16 cellular contexts compared by ENCODE assay signal in genomic region chr21:42321845-42322244, GRCh38. TPM values are rescaled to one million over a fixed set of nuclear protein-coding genes. Genes with fewer than 3 reads are reported as not detected.
DNase-seq lines count a peak whose midpoint lies in the region; ATAC-seq and TF ChIP-seq lines count a peak whose summit lies in the region.
"Had no signal": no experiment of that assay in that cellular context is flagged by ENCODE, and none has a peak within 500 bp of the region (broad histone marks: within the 10 kb centered on the region; RNA-seq: fewer than 3 reads in every experiment).

No MANE protein-coding gene starts in this region.

- H3K9me3 ChIP-seq in neuronal stem cell (replicated peaks in 1 of 2; ENCODE audit: control insufficient read depth in 2 of 2, insufficient read depth in 1 of 2, low read depth in 1 of 2, low read length in 2 of 2) (no peaks in the 10 kb centered on the region), ascending aorta (no peaks in the 10 kb centered on the region)

- no peak overlapping the region for H3K4me3 ChIP-seq in neuronal stem cell (ENCODE audit: low read length in 2 of 2)
- no peak overlapping the region for H3K4me3 ChIP-seq in ascending aorta
- H3K4me3 ChIP-seq: BLaER1 treated with 17β-estradiol and CSF1 and Interleukin-3, amounts not matched to agents 10 nM and 100 nM; GM23338 had no signal

- no peak overlapping the region for H2BK12ac ChIP-seq in neuronal stem cell (ENCODE audit: low read length)

- peak; percentile 45 for DNase-seq in activated effector memory CD4-positive, alpha-beta T cell treated with anti-CD3 and anti-CD28 coated beads, Interleukin-2, amount 50 U/mL, for 16 hours
- DNase-seq in activated effector memory CD4-positive, alpha-beta T cell treated with Interleukin-2 at 50 U/mL for 16 hours = no peak
- DNase-seq in neuronal stem cell (ENCODE audit: low spot score) (no peak), GM20000 (ENCODE audit: low spot score) (no peak), ascending aorta (ENCODE audit: low spot score in 2 of 2) (no peak)
- peak; percentile 17 for DNase-seq in stimulated activated CD8-positive, alpha-beta memory T cell treated with anti-CD3 and anti-CD28 coated beads, Interleukin-4, amount 100 ng/mL, for 48 hours
- DNase-seq: ACHN; Calu3; CD4-positive, CD25-positive, alpha-beta regulatory T cell; DMS 273 treated with DMSO at 0.1 percent for 48 hours; H9 had no signal

- H3K18ac ChIP-seq in neuronal stem cell (ENCODE audit: low read length) = no peak overlapping the region

- ATAC-seq in HG03565 (IDR thresholded peaks at IDR 0.05; ENCODE audit: unreplicated experiment) = no peak
- ATAC-seq: GM23338 had no signal

- intact Hi-C loops in ascending aorta (cut with DNase I) = no loop called here

- no peak overlapping the region for H4K91ac ChIP-seq in neuronal stem cell (ENCODE audit: low read depth, low read length, poor library complexity)

- H3K9ac ChIP-seq in neuronal stem cell (ENCODE audit: low read depth, low read length, poor library complexity) = no peak overlapping the region
- H3K9ac ChIP-seq: BLaER1 treated with 17β-estradiol and CSF1 and Interleukin-3, amounts not matched to agents 10 nM and 100 nM had no signal

- TF ChIP-seq CTCF in GM20000 (IDR thresholded peaks at IDR 0.05; ENCODE audit: extremely low read depth, missing control alignments) (no peak), ascending aorta (IDR thresholded peaks at IDR 0.05) (no peak)

- H2BK15ac ChIP-seq in neuronal stem cell (ENCODE audit: low read length) = no peak overlapping the region

- H3K27ac ChIP-seq in neuronal stem cell (replicated peaks; ENCODE audit: low read length) (no peak overlapping the region), ascending aorta (no peak overlapping the region)

- no peak overlapping the region for H2AFZ ChIP-seq in neuronal stem cell (ENCODE audit: low read length)
- H2AFZ ChIP-seq: GM23338 had no signal

- H3K23ac ChIP-seq in neuronal stem cell (ENCODE audit: low read depth, low read length, poor library complexity) = no peak overlapping the region

- no peaks in the 10 kb centered on the region for H3K79me1 ChIP-seq in neuronal stem cell (ENCODE audit: low read depth, low read length)

- no peak overlapping the region for H2BK120ac ChIP-seq in neuronal stem cell (ENCODE audit: low read depth, low read length)

- no peak overlapping the region for H4K8ac ChIP-seq in neuronal stem cell (ENCODE audit: low read depth, low read length)

- no peak overlapping the region for H3K4ac ChIP-seq in neuronal stem cell (ENCODE audit: low read length)

- no peaks in the 10 kb centered on the region for H3K27me3 ChIP-seq in neuronal stem cell (ENCODE audit: control insufficient read depth in 3 of 3, insufficient read depth in 3 of 3, low read depth in 1 of 3, low read length in 3 of 3)
- H3K27me3 ChIP-seq in ascending aorta = no peaks in the 10 kb centered on the region
- H3K27me3 ChIP-seq: BLaER1 treated with 17β-estradiol and CSF1 and Interleukin-3, amounts not matched to agents 10 nM and 100 nM had no signal

- no CpG with 5 or more reads among the region's 4 CpGs for WGBS in neuronal stem cell (ENCODE audit: extremely low coverage in 2 of 2, insufficient read length in 2 of 2, insufficient replicate concordance in 1 of 2), 2 donors

- no peak overlapping the region for H2AK5ac ChIP-seq in neuronal stem cell (ENCODE audit: low read depth, low read length)

- H2BK5ac ChIP-seq in neuronal stem cell (ENCODE audit: low read length) = no peak overlapping the region

- H3K36me3 ChIP-seq in neuronal stem cell (replicated peaks in 1 of 2; ENCODE audit: control insufficient read depth in 2 of 2, insufficient read depth in 2 of 2, low read length in 2 of 2) (no peaks in the 10 kb centered on the region), ascending aorta (no peaks in the 10 kb centered on the region)
- H3K36me3 ChIP-seq: BLaER1 treated with 17β-estradiol and CSF1 and Interleukin-3, amounts not matched to agents 10 nM and 100 nM had no signal

- H3K4me2 ChIP-seq in neuronal stem cell (ENCODE audit: insufficient read depth, low read length, poor library complexity, severe bottlenecking) = no peak overlapping the region
- H3K4me2 ChIP-seq: GM23338 had no signal

- peak overlapping the region; percentile 11 for H3K14ac ChIP-seq in neuronal stem cell (ENCODE audit: low read length)

- peaks cover 0 to 2% of the 10 kb centered on the region in 2 donors for H3K4me1 ChIP-seq in neuronal stem cell (ENCODE audit: control insufficient read depth in 2 of 2, insufficient read depth in 1 of 2, low read depth in 1 of 2, low read length in 2 of 2)
- H3K4me1 ChIP-seq in ascending aorta = no peaks in the 10 kb centered on the region

RNA-seq across cellular contexts. Expression of gene TFF3, which starts 6.6 kb away (rescaled TPM):
- polyA plus RNA-seq in neuronal stem cell (2013, experiment 1 of 2) = not detected
- polyA plus RNA-seq in neuronal stem cell (2013, experiment 2 of 2) = 0.15 TPM
- total RNA-seq in ascending aorta = not detected
- total RNA-seq: A172; Calu3; CD4-positive, CD25-positive, alpha-beta regulatory T cell had no signal
- polyA plus RNA-seq: CD4-positive, CD25-positive, alpha-beta regulatory T cell had no signal

RNA-seq across cellular contexts. Expression of gene TFF2, which starts 28.9 kb away (rescaled TPM):
- polyA plus RNA-seq in neuronal stem cell (2013, experiment 1 of 2) = not detected
- not detected for polyA plus RNA-seq in neuronal stem cell (2013, experiment 2 of 2)
- total RNA-seq in ascending aorta = not detected
- total RNA-seq: A172; Calu3; CD4-positive, CD25-positive, alpha-beta regulatory T cell; Daoy; GM23338; H9 had no signal
- polyA plus RNA-seq: CD4-positive, CD25-positive, alpha-beta regulatory T cell; GM23338 had no signal

RNA-seq across cellular contexts. Expression of gene TFF1, which starts 44.5 kb away (rescaled TPM):
- not detected for polyA plus RNA-seq in neuronal stem cell (2013, experiment 1 of 2)
- polyA plus RNA-seq in neuronal stem cell (2013, experiment 2 of 2) = not detected
- total RNA-seq in ascending aorta = not detected
- total RNA-seq: A172; Calu3; CD4-positive, CD25-positive, alpha-beta regulatory T cell; Daoy; GM23338; H9 had no signal
- polyA plus RNA-seq: CD4-positive, CD25-positive, alpha-beta regulatory T cell; GM23338 had no signal

Comparison
In these comparisons a context has a peak if more than half of its experiments do, and no peak if none do; other contexts are left out.
1. DNase-seq: peak in activated effector memory CD4-positive, alpha-beta T cell treated with anti-CD3 and anti-CD28 coated beads, Interleukin-2, amount 50 U/mL, for 16 hours (single experiment) and stimulated activated CD8-positive, alpha-beta memory T cell treated with anti-CD3 and anti-CD28 coated beads, Interleukin-4, amount 100 ng/mL, for 48 hours (single experiment); none in activated effector memory CD4-positive, alpha-beta T cell treated with Interleukin-2 at 50 U/mL for 16 hours (single experiment), neuronal stem cell (single experiment), GM20000 (single experiment) and ascending aorta (0 of 2).